29 cellular contexts compared by ENCODE assay signal in genomic region chr1:151779852-151780251, GRCh38. TPM values are rescaled to one million over a fixed set of nuclear protein-coding genes. Genes with fewer than 3 reads are reported as not detected.
"Had no signal": no experiment of that assay in that cellular context is flagged by ENCODE, and none has a peak within 500 bp of the region (broad histone marks: within the 10 kb centered on the region; RNA-seq: fewer than 3 reads in every experiment).

No MANE protein-coding gene starts in this region.

- ATAC-seq: HepG2, K562, T-cell had no signal

- H3K9me2 ChIP-seq: SK-N-SH had no signal

- H3K9ac ChIP-seq: KMS-11, SK-N-SH had no signal

- H3K4me3 ChIP-seq: K562 had no signal

- H3K27ac ChIP-seq: KMS-11 had no signal

- DNase-seq: IMR-90; Kasumi-1; NCI-H1092; NCI-H1105 treated with DMSO at 0.1 percent for 48 hours; NCI-H1417 treated with DMSO at 0.1 percent for 48 hours; NCI-H146; NCI-H1694 treated with DMSO at 0.1 percent for 48 hours; NCI-H1930; NCI-H2081; NCI-H2107; NCI-H226; NCI-H446; NCI-H510A; NCI-H524 treated with DMSO at 0.1 percent for 48 hours; NCI-H69; NCI-H82; NK-92 treated with Interleukin-12 subunit alpha and Interleukin-12 subunit beta, amount 100 ng/mL, for 24 hours; Right ventricle myocardium superior; RPMI8226; SK-N-SH; SW 1271; T-cell had no signal

- H3K27me3 Mint-ChIP-seq: T-cell had no signal

- H3K4me2 ChIP-seq: KMS-11, SK-N-SH had no signal

- H3K4me1 Mint-ChIP-seq: T-cell had no signal

- H3K9me3 Mint-ChIP-seq: T-cell; T-helper 1 cell treated with Interleukin-12 subunit alpha and Interleukin-12 subunit beta and Interleukin-4 antibody, amounts not matched to agents 30 μg/mL and 1 μg/mL, for 36 hours had no signal

- H3K9me3 ChIP-seq: SK-N-SH had no signal

- H3K27ac Mint-ChIP-seq: T-cell; T-helper 1 cell treated with Interleukin-12 subunit alpha and Interleukin-12 subunit beta and Interleukin-4 antibody, amounts not matched to agents 30 μg/mL and 1 μg/mL, for 36 hours had no signal

- H3K4me3 Mint-ChIP-seq: T-cell; T-helper 1 cell treated with Interleukin-12 subunit alpha and Interleukin-12 subunit beta and Interleukin-4 antibody, amounts not matched to agents 30 μg/mL and 1 μg/mL, for 36 hours had no signal

RNA-seq across cellular contexts. Expression of gene LINGO4, which starts 25.4 kb away (rescaled TPM):
- total RNA-seq: HT1080, IMR-90, K562, M059J, SK-MEL-5 had no signal
- polyA plus RNA-seq: IMR-90, K562, SK-N-SH had no signal

RNA-seq across cellular contexts. Expression of gene RORC, which starts 51.8 kb away (rescaled TPM):
- total RNA-seq: HT1080, IMR-90, K562, M059J had no signal
- polyA plus RNA-seq: IMR-90, K562, SK-N-SH had no signal

RNA-seq across cellular contexts. Expression of gene RIIAD1, which starts 58.5 kb away (rescaled TPM):
- total RNA-seq: HepG2, HT1080, IMR-90, K562, M059J, SK-MEL-5, T-cell had no signal
- polyA plus RNA-seq: HepG2, IMR-90, K562, SK-N-SH had no signal
